Comparison of ENCODE assay signal across 8 cellular contexts in the genomic region with DNA sequence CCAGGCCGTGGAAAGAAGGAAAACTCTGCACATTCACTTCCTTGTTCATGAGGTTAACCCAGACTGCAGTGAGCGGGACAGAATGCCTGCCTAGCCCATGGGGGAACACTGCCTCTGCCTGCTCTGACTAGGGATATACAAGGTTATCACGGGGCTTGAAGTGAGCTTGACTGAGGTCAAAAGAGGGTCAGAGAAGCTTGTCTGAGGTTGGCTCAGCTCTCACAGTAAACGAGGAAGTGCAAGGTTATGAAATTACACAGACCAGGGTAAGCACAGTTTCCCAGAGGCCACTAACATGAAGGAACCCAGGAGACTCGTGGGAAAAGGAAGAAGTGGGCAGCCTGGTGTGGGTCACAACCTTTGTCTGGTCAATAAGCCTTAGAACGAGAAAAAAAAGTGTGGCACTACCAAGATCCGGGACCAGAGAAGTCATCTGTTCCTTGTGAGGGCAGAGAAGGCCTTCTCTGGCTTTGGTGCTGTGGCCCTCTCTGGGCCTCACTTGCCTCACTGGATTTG.
A peak's percentile ranks its signal among the peaks of the same experiment; 100 is the strongest.
DNase-seq lines count a peak whose midpoint lies in the region; ATAC-seq lines count a peak whose summit lies in the region.

No MANE protein-coding gene starts in this region.

- DNase-seq in SIG-M5 treated with dmso at 0.1 percent for 504 hours (lab: John Stamatoyannopoulos, UW; ENCODE audit: unreplicated experiment) (peak; percentile 87), SIG-M5 (lab: John Stamatoyannopoulos, UW) (no peak), SKM-1 treated with dmso at 0.1 percent for 144 hours (lab: John Stamatoyannopoulos, UW; ENCODE audit: unreplicated experiment) (peak; percentile 90), iris pigment epithelial cell (ENCODE audit: low read depth) (peak; percentile 75), superior temporal gyrus (ENCODE audit: extremely low spot score) (peak; percentile 13), NCI-H1694 treated with DMSO at 0.1 percent for 48 hours (lab: John Stamatoyannopoulos, UW) (no peak), middle frontal gyrus (ENCODE audit: extremely low spot score, low spot score) (no peak)

- no peak for ATAC-seq in HG02852 (IDR thresholded peaks at IDR 0.05; ENCODE audit: unreplicated experiment)

Comparison
In these comparisons a context has a peak if more than half of its experiments do, and no peak if none do; other contexts are left out.
1. DNase-seq: peak in SIG-M5 treated with dmso at 0.1 percent for 504 hours (single experiment), SKM-1 treated with dmso at 0.1 percent for 144 hours (single experiment), iris pigment epithelial cell (single experiment) and superior temporal gyrus (single experiment); none in SIG-M5 (single experiment), NCI-H1694 treated with DMSO at 0.1 percent for 48 hours (single experiment) and middle frontal gyrus (single experiment).